In genomic region chr11:115238802-115239201, GRCh38 we compare ENCODE assay signal across 22 cellular contexts.
A peak's percentile ranks its signal among the peaks of the same experiment; 100 is the strongest.
DNase-seq lines count a peak whose midpoint lies in the region; FAIRE-seq and TF ChIP-seq lines count a peak whose summit lies in the region.
"Had no signal": no experiment of that assay in that cellular context is flagged by ENCODE, and none has a peak within 500 bp of the region (broad histone marks: within the 10 kb centered on the region; RNA-seq: fewer than 3 reads in every experiment).

No MANE protein-coding gene starts in this region.

- H3K9me3 ChIP-seq in OCI-LY7 (ENCODE audit: low read length) (no peaks in the 10 kb centered on the region), H1 (ENCODE audit: insufficient read depth in 2 of 2, low read depth in 1 of 2, low read length in 1 of 2) (no peaks in the 10 kb centered on the region), neural progenitor cell (ENCODE audit: low read depth) (no peaks in the 10 kb centered on the region)
- H3K9me3 ChIP-seq: ascending aorta, heart right ventricle, Peyer's patch had no signal

- no peak for TF ChIP-seq POLR2A in H1 (IDR thresholded peaks at IDR 0.05; ENCODE audit: control extremely low read depth in 1 of 2, low read depth in 2 of 2, low read length in 2 of 2)

- H2AFZ ChIP-seq in OCI-LY7 (ENCODE audit: low read length) (no peak overlapping the region), H1 (ENCODE audit: low read length) (no peak overlapping the region), neural progenitor cell (replicated peaks) (no peak overlapping the region)

- no peak overlapping the region for H3K27ac Mint-ChIP-seq in neural progenitor cell
- H3K27ac Mint-ChIP-seq: activated naive CD4-positive, alpha-beta T cell treated with anti-CD3 and anti-CD28 coated beads, Interleukin-2, amount 50 U/mL, for 24 hours had no signal

- no peak overlapping the region for H3K56ac ChIP-seq in H1 (replicated peaks; ENCODE audit: insufficient read length, low read depth, low read length)

- no peak overlapping the region for H2BK20ac ChIP-seq in H1 (ENCODE audit: low read length)

- H3K14ac ChIP-seq in H1 (ENCODE audit: insufficient read length): no peak overlapping the region

- H3K36me3 ChIP-seq in OCI-LY7 (ENCODE audit: insufficient read depth, low read length): peaks cover 9% of the 10 kb centered on the region; the same call in 1 of the 2 replicates
- H3K36me3 ChIP-seq in H1 (ENCODE audit: control insufficient read depth in 2 of 4, insufficient read depth in 4 of 4, low read length in 3 of 4): no peaks in the 10 kb centered on the region
- no peaks in the 10 kb centered on the region for H3K36me3 ChIP-seq in neural progenitor cell
- H3K36me3 ChIP-seq: ascending aorta, Peyer's patch had no signal

- no peak overlapping the region for H3K4ac ChIP-seq in H1 (replicated peaks; ENCODE audit: insufficient read length, low read depth, low read length)

- no peak overlapping the region for H3K4me2 ChIP-seq in OCI-LY7 (ENCODE audit: low read length)
- H3K4me2 ChIP-seq in H1 (ENCODE audit: insufficient read depth in 1 of 2, low read depth in 2 of 2, low read length in 2 of 2): no peak overlapping the region
- no peak overlapping the region for H3K4me2 ChIP-seq in neural progenitor cell

- H3F3A ChIP-seq in neural progenitor cell (ENCODE audit: low read depth): no peaks in the 10 kb centered on the region

- H4K5ac ChIP-seq in H1 (ENCODE audit: insufficient read length, low read depth, low read length): no peak overlapping the region

- peak; percentile 31; the same call in 1 of the 2 replicates for TF ChIP-seq CTCF in OCI-LY7 (conservative IDR thresholded peaks at IDR 0.05; ENCODE audit: low read length)
- peak; percentile 36 to 53 (median 41); a peak in 3 of 4 replicates for TF ChIP-seq CTCF in H1 (IDR thresholded peaks at IDR 0.05; ENCODE audit: control extremely low read depth in 1 of 3, insufficient read depth in 1 of 3, low read depth in 1 of 3, low read length in 3 of 3)
- TF ChIP-seq CTCF in neural progenitor cell (IDR thresholded peaks at IDR 0.05): peak; percentile 26

- no peak overlapping the region for H3K4me3 Mint-ChIP-seq in neural progenitor cell
- H3K4me3 Mint-ChIP-seq: activated naive CD4-positive, alpha-beta T cell treated with anti-CD3 and anti-CD28 coated beads, Interleukin-2, amount 50 U/mL, for 24 hours; activated T-cell treated with anti-CD3 and anti-CD28 coated beads, Interleukin-2, amount 50 U/mL, for 4 hours had no signal

- H3K4me1 ChIP-seq in OCI-LY7 (ENCODE audit: insufficient read depth, low read length, poor library complexity, severe bottlenecking): no peaks in the 10 kb centered on the region
- no peaks in the 10 kb centered on the region for H3K4me1 ChIP-seq in H1 (replicated peaks in 1 of 4; ENCODE audit: control insufficient read depth in 3 of 4, insufficient read depth in 4 of 4, low read length in 3 of 4)
- no peaks in the 10 kb centered on the region for H3K4me1 ChIP-seq in neural progenitor cell
- H3K4me1 ChIP-seq: ascending aorta, Peyer's patch had no signal

- WGBS in H1 (ENCODE audit: extremely low coverage in 1 of 2, insufficient coverage in 1 of 2, insufficient read length in 1 of 2, insufficient replicate concordance in 2 of 2, low coverage in 1 of 2, low lambda C conversion rate in 2 of 2, missing lambda C conversion rate in 1 of 2), 2 experiments: 93% methylated on average over 2 of the region's 2 CpGs; no CpG with 5 or more reads in 1 of the 2 experiments

- H3K9me3 Mint-ChIP-seq in neural progenitor cell: no peaks in the 10 kb centered on the region
- H3K9me3 Mint-ChIP-seq: activated naive CD4-positive, alpha-beta T cell treated with anti-CD3 and anti-CD28 coated beads, Interleukin-2, amount 50 U/mL, for 24 hours; activated T-cell treated with anti-CD3 and anti-CD28 coated beads, Interleukin-2, amount 50 U/mL, for 4 hours had no signal

- H3K27me3 ChIP-seq in H1 (replicated peaks in 1 of 4; ENCODE audit: control insufficient read depth in 3 of 4, extremely low read depth in 1 of 4, insufficient read depth in 3 of 4, low read length in 3 of 4) (no peaks in the 10 kb centered on the region), neural progenitor cell (no peaks in the 10 kb centered on the region)
- H3K27me3 ChIP-seq: ascending aorta, heart right ventricle, Peyer's patch had no signal

- no peak for TF ChIP-seq RAD21 in Ishikawa (IDR thresholded peaks at IDR 0.05; ENCODE audit: low read depth)
- peak; percentile 59 to 70 for TF ChIP-seq RAD21 in H1 (IDR thresholded peaks at IDR 0.05 in 1 of 2, conservative IDR thresholded peaks at IDR 0.05 in 1 of 2; ENCODE audit: low read depth in 2 of 2, low read length in 2 of 2)

- no peak overlapping the region for H4K8ac ChIP-seq in H1 (ENCODE audit: extremely low read depth, insufficient read depth, low read length)

- H2AK5ac ChIP-seq in H1 (ENCODE audit: low read depth, low read length): no peak overlapping the region

- CTCF ChIA-PET in OCI-LY7 (lab: Charles Lee; ENCODE audit: unreplicated experiment) (no interaction called here), H1 (lab: Charles Lee; ENCODE audit: partially characterized antibody) (interaction anchor here (0.7 to 4.1 kb wide), 7 partner anchors 9 to 1404 kb away, joined by 3 to 24 read pairs (median 3); no protein-coding TSS in a partner anchor)

- no TSS peak for BruUV-seq in OCI-LY7 (replicated peaks; lab: Mats Ljungman, UMichigan)

- FAIRE-seq in H1 (lab: Jason Lieb, UNC): peak; percentile 36
- FAIRE-seq: endometrium, GM18507, islet of Langerhans had no signal

- no peaks in the 10 kb centered on the region for H3K23me2 ChIP-seq in H1 (ENCODE audit: low read depth, low read length)

- no peak overlapping the region for H3K9ac ChIP-seq in H1 (replicated peaks in 1 of 4; ENCODE audit: extremely low read depth in 1 of 4, low read depth in 3 of 4, low read length in 3 of 4)
- no peak overlapping the region for H3K9ac ChIP-seq in neural progenitor cell

- TF ChIP-seq EP300 in Ishikawa (IDR thresholded peaks at IDR 0.05; ENCODE audit: borderline replicate concordance) (no peak), H1 (IDR thresholded peaks at IDR 0.05; ENCODE audit: borderline replicate concordance in 1 of 2, low read depth in 2 of 2, low read length in 2 of 2) (no peak)

- H3K23ac ChIP-seq in H1 (ENCODE audit: insufficient read length): no peak overlapping the region

- H3K27ac ChIP-seq in OCI-LY7 (ENCODE audit: low read depth, low read length, poor library complexity, severe bottlenecking) (no peak overlapping the region), H1 (ENCODE audit: low read depth, low read length) (no peak overlapping the region), neural progenitor cell (no peak overlapping the region)
- H3K27ac ChIP-seq: ascending aorta, heart right ventricle, Peyer's patch, SK-N-MC had no signal

- H3K4me3 ChIP-seq in OCI-LY7 (ENCODE audit: low read depth, low read length, poor library complexity, severe bottlenecking) (no peak overlapping the region), H1 (ENCODE audit: extremely low read depth in 1 of 4, insufficient read depth in 2 of 4, low read depth in 3 of 4, low read length in 4 of 4) (no peak overlapping the region), neural progenitor cell (no peak overlapping the region)
- H3K4me3 ChIP-seq: ascending aorta, heart right ventricle, lung, Peyer's patch, SK-N-MC had no signal

- POLR2A ChIA-PET in OCI-LY7 (lab: Charles Lee): interaction anchor here (2.0 kb wide), 1 partner anchor 17 kb away, joined by 5 read pairs; no protein-coding TSS in a partner anchor
- POLR2A ChIA-PET in H1 (lab: Charles Lee; ENCODE audit: partially characterized antibody): interaction anchor here (1.2 kb wide), 1 partner anchor 12 kb away, joined by 4 read pairs; no protein-coding TSS in a partner anchor

- no peak overlapping the region for H3K18ac ChIP-seq in H1 (ENCODE audit: extremely low read depth, low read length)

- H4K20me1 ChIP-seq in OCI-LY7 (ENCODE audit: insufficient read depth, low read length) (no peaks in the 10 kb centered on the region), H1 (replicated peaks in 1 of 2; ENCODE audit: control insufficient read depth in 1 of 2, insufficient read depth in 2 of 2, low read length in 2 of 2) (no peaks in the 10 kb centered on the region), neural progenitor cell (ENCODE audit: low read depth) (no peaks in the 10 kb centered on the region)

- intact Hi-C loops in OCI-LY7 (cut with micrococcal nuclease; ENCODE audit: unreplicated experiment): no loop called here

- H2BK5ac ChIP-seq in H1 (ENCODE audit: low read depth, low read length): no peak overlapping the region

- H3K9me2 ChIP-seq in OCI-LY7 (ENCODE audit: insufficient read depth, low read length): no peaks in the 10 kb centered on the region

- H2BK120ac ChIP-seq in H1 (replicated peaks; ENCODE audit: low read depth, low read length): no peak overlapping the region

- H3K27me3 Mint-ChIP-seq in neural progenitor cell (ENCODE audit: insufficient read depth, low read depth): no peaks in the 10 kb centered on the region
- H3K27me3 Mint-ChIP-seq: activated naive CD4-positive, alpha-beta T cell treated with anti-CD3 and anti-CD28 coated beads, Interleukin-2, amount 50 U/mL, for 24 hours had no signal

- H4K91ac ChIP-seq in H1 (replicated peaks; ENCODE audit: insufficient read length, low read length): no peak overlapping the region

- in situ Hi-C loops in ACHN (cut with HindIII; ENCODE audit: low pct_ligation_motif_present, low pct_unique_long_range_greater_than_20kb, low sequenced_read_pairs): no loop called here

- H3K79me1 ChIP-seq in H1 (ENCODE audit: low read depth, low read length): no peaks in the 10 kb centered on the region

- no peaks in the 10 kb centered on the region for H3K4me1 Mint-ChIP-seq in neural progenitor cell
- H3K4me1 Mint-ChIP-seq: activated naive CD4-positive, alpha-beta T cell treated with anti-CD3 and anti-CD28 coated beads, Interleukin-2, amount 50 U/mL, for 24 hours had no signal

- H3K79me2 ChIP-seq in OCI-LY7 (ENCODE audit: insufficient read depth, low read depth, low read length): no peaks in the 10 kb centered on the region
- no peaks in the 10 kb centered on the region for H3K79me2 ChIP-seq in H1 (ENCODE audit: control insufficient read depth in 1 of 2, insufficient read depth in 2 of 2, low read length in 2 of 2)
- H3K79me2 ChIP-seq in neural progenitor cell (ENCODE audit: low read depth): no peaks in the 10 kb centered on the region

- peaks cover 7% of the 10 kb centered on the region for H3K36me3 Mint-ChIP-seq in neural progenitor cell
- H3K36me3 Mint-ChIP-seq: activated naive CD4-positive, alpha-beta T cell treated with anti-CD3 and anti-CD28 coated beads, Interleukin-2, amount 50 U/mL, for 24 hours had no signal

- no peak overlapping the region for H2BK15ac ChIP-seq in H1 (ENCODE audit: low read length)

- DNase-seq in OCI-LY7 (ENCODE audit: low spot score) (no peak), H1 (ENCODE audit: low read depth in 1 of 2, low spot score in 2 of 2) (no peak), neural progenitor cell (ENCODE audit: low spot score) (no peak), ACHN (no peak), GOT3 (lab: John Stamatoyannopoulos, UW) (no peak), CD1c-positive myeloid dendritic cell (ENCODE audit: extremely low spot score) (no peak)
- DNase-seq in activated CD8-positive, alpha-beta memory T cell treated with anti-CD3 and anti-CD28 coated beads for 24 hours: no peak
- DNase-seq: activated T-cell treated with anti-CD3 and anti-CD28 coated beads, Interleukin-2, amount 50 U/mL, for 4 hours; cortex of kidney; heart right ventricle; NCI-H82; Peyer's patch; right cardiac atrium; T-helper 9 cell had no signal

- no peak overlapping the region for H2BK12ac ChIP-seq in H1 (ENCODE audit: low read depth, low read length)
